Comparison of ENCODE assay signal across 10 cellular contexts in the genomic region with DNA sequence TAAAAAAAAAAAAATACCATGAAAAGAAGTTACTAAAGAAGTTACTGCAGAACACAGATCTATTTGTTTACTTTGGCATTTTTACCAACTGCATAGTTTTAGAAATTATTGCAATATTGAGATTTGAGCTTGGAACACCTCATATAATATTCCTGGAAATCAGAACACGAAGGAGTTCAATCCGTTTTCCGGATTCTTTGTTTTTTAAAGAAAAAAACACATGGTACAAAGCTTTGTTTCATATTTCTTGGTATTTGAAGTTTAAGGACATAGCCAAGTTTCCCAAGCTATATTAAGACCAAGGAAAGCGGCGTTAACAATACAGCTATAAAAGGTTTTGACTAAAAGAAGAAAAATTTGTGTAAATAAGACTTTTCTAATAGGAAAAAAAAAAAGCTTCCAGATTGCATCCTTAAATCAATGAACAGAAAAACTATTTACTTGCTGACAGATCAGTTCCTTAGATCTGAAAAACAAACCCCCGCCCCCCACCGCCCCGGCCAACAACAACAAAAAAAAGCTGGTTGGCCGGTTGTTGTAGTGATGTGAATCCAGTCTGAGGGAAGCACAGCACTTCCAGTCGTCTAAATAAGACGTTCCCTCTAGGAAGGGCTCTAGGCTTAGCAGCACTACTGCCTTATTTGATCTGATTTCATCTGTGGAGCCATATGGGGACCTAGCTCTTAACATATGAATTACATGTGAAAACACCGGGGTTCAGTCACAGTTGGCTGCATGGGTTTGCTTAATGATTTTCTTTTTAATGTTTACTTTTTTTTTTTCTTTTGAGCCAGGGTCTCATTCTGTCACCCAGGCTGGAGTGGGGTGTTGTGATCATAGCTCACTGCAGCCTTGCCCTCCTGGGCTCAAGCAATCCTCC. TPM values are rescaled to one million over a fixed set of nuclear protein-coding genes. Genes with fewer than 3 reads are reported as not detected.
A peak's percentile ranks its signal among the peaks of the same experiment; 100 is the strongest.
DNase-seq lines count a peak whose midpoint lies in the region; ATAC-seq, FAIRE-seq and TF ChIP-seq lines count a peak whose summit lies in the region.
"Had no signal": no experiment of that assay in that cellular context is flagged by ENCODE, and none has a peak within 500 bp of the region (broad histone marks: within the 10 kb centered on the region; RNA-seq: fewer than 3 reads in every experiment).

No MANE protein-coding gene starts in this region.

- H3K14ac ChIP-seq in IMR-90 (replicated peaks; ENCODE audit: low read depth, low read length), result peak overlapping the region; percentile 10; the same call in 1 of the 2 replicates

- no peak overlapping the region for H3K18ac ChIP-seq in IMR-90 (ENCODE audit: low read depth, low read length)

- H3K36me3 ChIP-seq in IMR-90 (ENCODE audit: control insufficient read depth, insufficient read depth, low read length) (peaks cover 6% of the 10 kb centered on the region), lower lobe of right lung (peaks cover 14% of the 10 kb centered on the region), subcutaneous abdominal adipose tissue (ENCODE audit: control insufficient read depth in 5 of 5, insufficient read depth in 5 of 5, low read length in 5 of 5) (peaks cover 6 to 17% (median 16%) of the 10 kb centered on the region in 5 donors)

- no peak overlapping the region for H2BK15ac ChIP-seq in IMR-90 (ENCODE audit: low read depth, low read length)

- H3K9me3 ChIP-seq in IMR-90 (ENCODE audit: control insufficient read depth, insufficient read depth, low read length), result no peaks in the 10 kb centered on the region
- no peaks in the 10 kb centered on the region for H3K9me3 ChIP-seq in lower lobe of right lung
- H3K9me3 ChIP-seq in subcutaneous abdominal adipose tissue (ENCODE audit: control insufficient read depth in 5 of 5, low read length in 5 of 5), result no peaks in the 10 kb centered on the region

- no peak overlapping the region for H3K27ac ChIP-seq in IMR-90 (ENCODE audit: insufficient read depth, low read length)
- peak overlapping the region; percentile 91 to 96 for H3K27ac ChIP-seq in coronary artery
- H3K27ac ChIP-seq in lower lobe of right lung, result peak overlapping the region; percentile 71
- peak overlapping the region; percentile 93 for H3K27ac ChIP-seq in subcutaneous abdominal adipose tissue (ENCODE audit: low read depth, low read length)
- H3K27ac ChIP-seq: foreskin keratinocyte had no signal

- H3K4ac ChIP-seq in IMR-90 (ENCODE audit: low read depth, low read length), result no peak overlapping the region; the same call in 1 of the 2 replicates

- H4K5ac ChIP-seq in IMR-90 (ENCODE audit: low read depth, low read length), result no peak overlapping the region

- intact Hi-C loops in IMR-90 (cut with micrococcal nuclease), result no loop called here
- intact Hi-C loops in lower lobe of right lung (cut with DNase I), result loop anchor here (10.0 kb wide), 1 partner anchor 190 kb away; no protein-coding TSS in a partner anchor

- CTCF ChIA-PET in IMR-90 (lab: Yijun Ruan, JAX), result interaction anchor here (0.7 to 3.1 kb wide), 8 partner anchors 16 to 198 kb away, joined by 3 to 17 read pairs (median 6); no protein-coding TSS in a partner anchor

- ATAC-seq in IMR-90 (ENCODE audit: low read depth) (no peak), lower lobe of right lung (no peak), HG02840 (IDR thresholded peaks at IDR 0.05; ENCODE audit: low FRiP score, unreplicated experiment) (no peak), GM19397 (IDR thresholded peaks at IDR 0.05; ENCODE audit: unreplicated experiment) (no peak)
- ATAC-seq: foreskin keratinocyte had no signal

- H3K4me1 ChIP-seq in IMR-90 (ENCODE audit: control insufficient read depth, insufficient read depth, low read length) (peaks cover 5% of the 10 kb centered on the region), lower lobe of right lung (peaks cover 33% of the 10 kb centered on the region), subcutaneous abdominal adipose tissue (ENCODE audit: control insufficient read depth in 5 of 5, insufficient read depth in 5 of 5, low read length in 5 of 5) (peaks cover 4 to 43% (median 35%) of the 10 kb centered on the region in 5 donors)

- peak overlapping the region; percentile 33; the same call in 1 of the 2 replicates for H3K23ac ChIP-seq in IMR-90 (ENCODE audit: low read depth, low read length)

- POLR2A ChIA-PET in IMR-90 (lab: Charles Lee; ENCODE audit: unreplicated experiment), result interaction anchor here (0.6 to 0.7 kb wide), 6 partner anchors 15 to 217 kb away, joined by 4 to 14 read pairs (median 6); no protein-coding TSS in a partner anchor

- no CpG with 5 or more reads among the region's 12 CpGs for WGBS in IMR-90 (ENCODE audit: extremely low coverage in 2 of 2, insufficient read length in 1 of 2), 2 experiments

- dilution Hi-C loops in IMR-90 (cut with HindIII; ENCODE audit: low sequenced_read_pairs, unreplicated experiment), result no loop called here

- H2AFZ ChIP-seq in IMR-90 (replicated peaks; ENCODE audit: low read length, poor library complexity), result no peak overlapping the region

- H4K8ac ChIP-seq in IMR-90 (ENCODE audit: low read depth in 2 of 2, low read length in 2 of 2), result no peak overlapping the region

- DNase-seq in IMR-90 (no peak), coronary artery (ENCODE audit: low spot score) (peak; percentile 83), lower lobe of right lung (no peak), HTR-8/SVneo (ENCODE audit: insufficient read length, low spot score) (no peak), frontal cortex (ENCODE audit: low spot score in 2 of 2) (no peak)
- DNase-seq: foreskin keratinocyte had no signal

- H2AK9ac ChIP-seq in IMR-90 (replicated peaks; ENCODE audit: low read depth, low read length, poor library complexity), result no peak overlapping the region

- no peak overlapping the region for H4K91ac ChIP-seq in IMR-90 (ENCODE audit: insufficient read depth, low read depth, low read length)

- H3K9me1 ChIP-seq in IMR-90 (ENCODE audit: insufficient read depth, low read length), result 0 out of 2 replicates have a peak, but pooled peaks cover 4% of the 10 kb centered on the region

- peaks cover under 1 to 23% of the 10 kb centered on the region in 2 experiments for H3K79me1 ChIP-seq in IMR-90 (ENCODE audit: low read depth in 1 of 2, low read length in 2 of 2)

- BruUV-seq in IMR-90 (replicated peaks; lab: Mats Ljungman, UMichigan), result no TSS peak

- no peak overlapping the region for H3K9ac ChIP-seq in IMR-90 (ENCODE audit: low read depth, low read length)
- H3K9ac ChIP-seq in subcutaneous abdominal adipose tissue (ENCODE audit: low read length in 5 of 5), result peak overlapping the region in 4 of 5 donors; percentile 28 to 70 (median 46)

- in situ Hi-C loops in IMR-90 (cut with MboI; ENCODE audit: low sequenced_read_pairs), result loop anchor here (5.0 kb wide), 1 partner anchor 188 kb away; no protein-coding TSS in a partner anchor

- no peak overlapping the region for H2BK120ac ChIP-seq in IMR-90 (ENCODE audit: low read depth, low read length)

- H3K4me2 ChIP-seq in IMR-90 (ENCODE audit: low read depth, low read length), result no peak overlapping the region; the same call in 1 of the 2 replicates

- TF ChIP-seq POLR2A in IMR-90 (IDR thresholded peaks at IDR 0.05; ENCODE audit: low read depth, low read length), result no peak

- H4K20me1 ChIP-seq in IMR-90 (ENCODE audit: insufficient read depth, low read length), result peaks cover 24% of the 10 kb centered on the region

- peak overlapping the region; percentile 16; the same call in 1 of the 2 replicates for H2BK20ac ChIP-seq in IMR-90 (ENCODE audit: low read depth, low read length)

- TF ChIP-seq CTCF in IMR-90 (conservative IDR thresholded peaks at IDR 0.05; ENCODE audit: low read depth, low read length), result no peak
- TF ChIP-seq CTCF in coronary artery (IDR thresholded peaks at IDR 0.05), result no peak
- no peak for TF ChIP-seq CTCF in lower lobe of right lung (IDR thresholded peaks at IDR 0.05)

- H3K4me3 ChIP-seq in IMR-90 (ENCODE audit: insufficient read depth, low read depth, low read length) (no peak overlapping the region), coronary artery (peak overlapping the region; percentile 96), lower lobe of right lung (no peak overlapping the region), subcutaneous abdominal adipose tissue (ENCODE audit: low read depth in 1 of 5, low read length in 5 of 5) (peak overlapping the region in 4 of 5 donors; percentile 37 to 99 (median 66))

- H3K27me3 ChIP-seq in IMR-90 (ENCODE audit: control insufficient read depth, insufficient read depth, low read length) (no peaks in the 10 kb centered on the region), lower lobe of right lung (ENCODE audit: low read depth) (no peaks in the 10 kb centered on the region), subcutaneous abdominal adipose tissue (ENCODE audit: control insufficient read depth in 5 of 5, insufficient read depth in 4 of 5, low read length in 5 of 5) (no peaks in the 10 kb centered on the region)
- H3K27me3 ChIP-seq: foreskin keratinocyte had no signal

- no peak overlapping the region for H2BK5ac ChIP-seq in IMR-90 (ENCODE audit: low read depth, low read length, poor library complexity, severe bottlenecking)

- TF ChIP-seq RAD21 in IMR-90 (IDR thresholded peaks at IDR 0.05; ENCODE audit: low read length), result no peak

- no peak overlapping the region for H2AK5ac ChIP-seq in IMR-90 (ENCODE audit: low read depth, low read length)

- FAIRE-seq in HTR-8/SVneo (lab: Jason Lieb, UNC) (no peak), frontal cortex (lab: Jason Lieb, UNC) (no peak)
- FAIRE-seq: urothelium cell line had no signal

- H3K56ac ChIP-seq in IMR-90 (ENCODE audit: extremely low read depth, insufficient read depth, low read length), result no peak overlapping the region

TF ChIP-seq in IMR-90, 13 proteins besides CTCF, POLR2A, EP300 and RAD21 (continues in another document):
- no peak for TF ChIP-seq CHD1 (IDR thresholded peaks at IDR 0.05; ENCODE audit: low read depth, low read length)
- TF ChIP-seq MXI1 (IDR thresholded peaks at IDR 0.05; ENCODE audit: borderline replicate concordance, low read depth, low read length), result no peak
- no peak for TF ChIP-seq BHLHE40 (IDR thresholded peaks at IDR 0.05; ENCODE audit: low read depth, low read length)
- TF ChIP-seq MAZ (IDR thresholded peaks at IDR 0.05; ENCODE audit: borderline replicate concordance, low read depth, low read length), result no peak
- no peak for TF ChIP-seq MAFK (IDR thresholded peaks at IDR 0.05; ENCODE audit: low read depth, low read length)
- TF ChIP-seq SMC3 (IDR thresholded peaks at IDR 0.05; ENCODE audit: low read depth, low read length), result no peak
- no peak for TF ChIP-seq CEBPB (IDR thresholded peaks at IDR 0.05; ENCODE audit: low read depth, low read length)
- no peak for TF ChIP-seq RCOR1 (IDR thresholded peaks at IDR 0.05; ENCODE audit: insufficient replicate concordance, low read length)

RNA-seq across cellular contexts. Expression of a gene that starts 2.5 kb away (rescaled TPM):
- 112 and 151 TPM in 2 replicates for total RNA-seq in IMR-90 (2012; rRNA removed)
- polyA plus RNA-seq in IMR-90 (2012; rRNA removed), result 149 and 201 TPM in 2 replicates
- 238 and 364 TPM in 2 replicates for polyA plus RNA-seq in IMR-90 (2012; cell fraction: cytosol; rRNA removed)
- 195 and 365 TPM in 2 replicates for polyA plus RNA-seq in IMR-90 (2012; cell fraction: nucleus; rRNA removed; ENCODE audit: low replicate concordance)
- 176 TPM for total RNA-seq in lower lobe of right lung
- 300 TPM for total RNA-seq in frontal cortex

Comparison
In these comparisons a context has a peak if more than half of its experiments do, and no peak if none do; other contexts are left out.
1. H3K4me3 ChIP-seq: peak in coronary artery (single experiment) and subcutaneous abdominal adipose tissue (4 of 5); none in IMR-90 (single experiment) and lower lobe of right lung (single experiment).